2 cellular contexts compared by ENCODE assay signal in the genomic region with DNA sequence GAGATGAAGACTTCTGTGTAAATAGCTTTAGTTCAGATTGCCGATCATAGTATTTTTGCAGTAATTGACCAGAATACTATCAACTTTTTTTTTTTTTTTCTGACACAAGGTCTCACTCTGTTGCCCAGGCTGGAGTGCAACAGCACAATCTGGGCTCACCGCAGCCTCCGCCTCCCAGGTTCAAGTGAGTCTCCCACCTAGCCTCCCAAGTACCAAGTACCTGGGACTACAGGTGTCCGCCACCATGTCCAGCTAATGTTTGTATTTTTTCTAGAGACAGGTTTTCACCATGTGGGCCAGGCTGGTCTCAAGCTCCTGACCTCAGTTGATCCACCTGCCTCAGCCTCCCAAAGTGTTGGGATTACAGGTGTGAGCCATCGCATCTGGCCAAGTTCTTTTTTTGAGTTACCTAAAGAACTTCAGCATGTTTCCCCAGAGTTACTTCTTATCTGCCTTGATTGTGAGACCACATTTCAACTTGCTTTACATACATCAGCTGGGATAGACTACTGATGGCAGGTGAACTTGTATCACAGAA.
TF ChIP-seq lines count a peak whose summit lies in the region.

No MANE protein-coding gene starts in this region.

TF ChIP-seq in A549, 52 proteins besides CTCF, POLR2A, EP300 and RAD21:
- TF ChIP-seq TFCP2L1 (CRISPR knock-in tag; IDR thresholded peaks at IDR 0.05) (0 out of 2 replicates have a peak, but pooled peaks have one; percentile 34), FOXS1 (CRISPR knock-in tag; IDR thresholded peaks at IDR 0.05) (no peak)

TF ChIP-seq in neural cell, 6 proteins besides CTCF, POLR2A, EP300 and RAD21:
- TF ChIP-seq POLR2AphosphoS5 (IDR thresholded peaks at IDR 0.05), result no peak
- no peak for TF ChIP-seq MXI1 (conservative IDR thresholded peaks at IDR 0.05; ENCODE audit: poor library complexity, severe bottlenecking)
- no peak for TF ChIP-seq SMC3 (conservative IDR thresholded peaks at IDR 0.05; ENCODE audit: poor library complexity)
- no peak for TF ChIP-seq EZH2 (IDR thresholded peaks at IDR 0.05; ENCODE audit: borderline replicate concordance, insufficient read depth, low read length, poor library complexity, severe bottlenecking)
- no peak for TF ChIP-seq REST (IDR thresholded peaks at IDR 0.05; ENCODE audit: borderline replicate concordance)
